ENCODE assay signal across 1 cellular context in genomic region chr18:48992791-48993555, GRCh38.
TF ChIP-seq lines count a peak whose summit lies in the region.

No MANE protein-coding gene starts in this region.

TF ChIP-seq in HepG2, 621 proteins besides CTCF, POLR2A, EP300 and RAD21:
- no peak for TF ChIP-seq ZBTB4 (CRISPR knock-in tag; IDR thresholded peaks at IDR 0.05; ENCODE audit: borderline replicate concordance)
- peak; percentile 41; the same call in 1 of the 2 replicates for TF ChIP-seq CREB1 (IDR thresholded peaks at IDR 0.05)
- no peak for TF ChIP-seq CREB1 (CRISPR knock-in tag; IDR thresholded peaks at IDR 0.05)
- TF ChIP-seq CBFB (CRISPR knock-in tag; IDR thresholded peaks at IDR 0.05) = no peak
- peak; percentile 34 for TF ChIP-seq RARA (CRISPR knock-in tag; IDR thresholded peaks at IDR 0.05)
- TF ChIP-seq RXRA (CRISPR knock-in tag; IDR thresholded peaks at IDR 0.05) = peak; percentile 22; the same call in 1 of the 2 replicates
- peak; percentile 78; the same call in 1 of the 2 replicates for TF ChIP-seq ZNF263 (CRISPR knock-in tag; IDR thresholded peaks at IDR 0.05)
- TF ChIP-seq FOXC1 (CRISPR knock-in tag; IDR thresholded peaks at IDR 0.05; ENCODE audit: borderline replicate concordance) = no peak
